ENCODE assay signal across 8 cellular contexts in the genomic region with DNA sequence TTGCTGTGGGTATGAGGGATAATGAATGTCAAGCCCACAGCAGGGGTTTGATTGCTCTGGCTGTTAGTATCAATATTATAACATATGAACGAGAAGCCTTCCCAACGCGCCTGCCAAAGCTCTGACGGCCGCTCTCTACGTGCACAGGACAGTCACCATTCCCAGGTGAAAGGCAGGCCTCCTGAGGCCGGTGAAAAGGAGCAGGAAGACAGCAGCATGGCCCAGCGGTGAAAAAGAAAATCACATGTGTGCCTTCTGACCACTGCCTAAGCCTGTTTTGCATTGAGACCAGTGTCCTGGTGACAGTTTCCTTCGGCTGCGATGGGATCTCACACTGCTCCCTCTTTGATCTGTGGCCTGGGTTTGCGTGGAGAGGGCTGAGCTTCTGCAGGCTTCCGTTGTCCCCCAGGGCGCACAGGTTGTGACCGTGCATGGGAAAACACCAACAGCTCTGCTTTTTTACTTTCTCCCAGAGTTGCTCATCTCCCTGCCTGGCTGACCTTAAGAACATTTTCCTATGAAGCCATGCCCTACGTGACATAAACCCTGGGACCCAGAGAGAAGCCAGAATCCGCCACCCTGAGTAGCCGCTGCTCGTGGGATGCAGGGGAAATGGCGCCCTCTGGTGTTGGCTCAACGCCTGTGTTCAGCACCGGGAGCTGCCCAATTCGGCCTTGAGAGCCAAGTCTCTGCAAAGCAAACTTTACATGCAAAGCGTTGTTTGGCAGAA.
DNase-seq lines count a peak whose midpoint lies in the region; ATAC-seq and TF ChIP-seq lines count a peak whose summit lies in the region.

No MANE protein-coding gene starts in this region.

- DNase-seq in NCI-H2029 (lab: John Stamatoyannopoulos, UW) (peak; percentile 11), NCI-H2029 treated with DMSO at 0.1 percent for 48 hours (lab: John Stamatoyannopoulos, UW) (no peak), NCI-H146 (lab: John Stamatoyannopoulos, UW) (peak; percentile 84), ecto neural progenitor cell (ENCODE audit: low spot score) (peak; percentile 86), mucosa of descending colon (peak in 2 of 3 donors; percentile 55 to 65), GM19238 (ENCODE audit: insufficient read length, low spot score) (no peak)
- DNase-seq in activated CD4-positive, alpha-beta T cell treated with anti-CD3 and anti-CD28 coated beads for 24 hours (ENCODE audit: low read depth in 2 of 2): peak; percentile 18 to 52
- peak; percentile 69 for DNase-seq in stimulated activated naive CD8-positive, alpha-beta T cell treated with anti-CD3 and anti-CD28 coated beads, Interleukin-15, Interleukin-2, amounts not matched to agents 100 U/mL and 50 U/mL, for 24 hours

- intact Hi-C loops in mucosa of descending colon (cut with DNase I, micrococcal nuclease): no loop called here

- H3K4me1 ChIP-seq in mucosa of descending colon (ENCODE audit: low read depth): no peaks in the 10 kb centered on the region

- H3K9me3 ChIP-seq in mucosa of descending colon: peaks cover 9% of the 10 kb centered on the region

- TF ChIP-seq CTCF in mucosa of descending colon (IDR thresholded peaks at IDR 0.05): peak; percentile 25

- H3K36me3 ChIP-seq in mucosa of descending colon (ENCODE audit: low read depth): no peaks in the 10 kb centered on the region

- no peak overlapping the region for H3K4me3 ChIP-seq in mucosa of descending colon

- ATAC-seq in mucosa of descending colon: peak; percentile 47
- ATAC-seq in stimulated activated naive CD8-positive, alpha-beta T cell treated with anti-CD3 and anti-CD28 coated beads, Interleukin-15, Interleukin-2, amounts not matched to agents 100 U/mL and 50 U/mL, for 24 hours: no peak

Comparison
In these comparisons a context has a peak if more than half of its experiments do, and no peak if none do; other contexts are left out.
1. DNase-seq: peak in NCI-H2029 (single experiment), NCI-H146 (single experiment), activated CD4-positive, alpha-beta T cell treated with anti-CD3 and anti-CD28 coated beads for 24 hours (2 of 2), ecto neural progenitor cell (single experiment), mucosa of descending colon (2 of 3) and stimulated activated naive CD8-positive, alpha-beta T cell treated with anti-CD3 and anti-CD28 coated beads, Interleukin-15, Interleukin-2, amounts not matched to agents 100 U/mL and 50 U/mL, for 24 hours (single experiment); none in NCI-H2029 treated with DMSO at 0.1 percent for 48 hours (single experiment) and GM19238 (single experiment).